26 cellular contexts compared by ENCODE assay signal in the genomic region with DNA sequence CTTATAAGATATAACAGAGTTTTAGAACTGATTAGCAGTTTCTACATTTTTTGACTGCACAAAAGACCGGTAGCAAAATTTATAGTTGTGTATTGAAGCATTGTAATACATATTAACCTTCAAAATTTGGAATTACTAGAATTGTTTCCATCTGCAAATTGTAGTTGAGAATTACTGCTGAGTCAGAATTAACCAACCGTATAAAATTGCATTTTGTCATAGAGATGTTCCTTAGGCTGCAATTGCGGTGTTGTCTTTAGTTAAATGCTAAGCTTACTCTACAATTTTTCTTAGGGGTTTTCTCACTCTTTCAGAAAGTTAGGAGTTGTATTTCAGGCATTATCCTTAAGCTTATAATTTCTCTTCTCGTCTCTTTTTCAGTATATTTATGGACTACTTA.
"Had no signal": no experiment of that assay in that cellular context is flagged by ENCODE, and none has a peak within 500 bp of the region (broad histone marks: within the 10 kb centered on the region; RNA-seq: fewer than 3 reads in every experiment).

No MANE protein-coding gene starts in this region.

- H3K36me3 ChIP-seq: vagina had no signal

- H3K27ac Mint-ChIP-seq: activated B cell treated with CpG ODN at 0.5 μM for 24 hours; activated CD4-positive, alpha-beta T cell treated with anti-CD3 and anti-CD28 coated beads for 36 hours; activated CD8-positive, alpha-beta memory T cell treated with anti-CD3 and anti-CD28 coated beads, Interleukin-2, amount 10 ng/mL, durations not matched to agents 7 days and 5 days; activated CD8-positive, alpha-beta T cell treated with anti-CD3 and anti-CD28 coated beads, Interleukin-2, amount 10 ng/mL, durations not matched to agents 7 days and 5 days; activated naive CD4-positive, alpha-beta T cell treated with anti-CD3 and anti-CD28 coated beads, Interleukin-2, amount 50 U/mL, for 24 hours; activated naive CD8-positive, alpha-beta T cell treated with anti-CD3 and anti-CD28 coated beads, Interleukin-2, amount 50 U/mL, for 24 hours; activated T-helper 2 cell treated with anti-CD3 and anti-CD28 coated beads, Interferon-gamma antibody, Interleukin-2, Interleukin-4, amounts not matched to agents 10 μg/mL and 5 μg/mL and 100 μg/mL, durations not matched to agents 14 hours and 24 hours and 36 hours; nephron; stimulated activated effector memory CD8-positive, alpha-beta T cell treated with anti-CD3 and anti-CD28 coated beads, Interleukin-12 subunit alpha, Interleukin-12 subunit beta, amount 100 ng/mL, for 72 hours; stimulated activated naive CD8-positive, alpha-beta T cell treated with anti-CD3 and anti-CD28 coated beads, Interleukin-15, Interleukin-2, amounts not matched to agents 100 ng/mL and 50 ng/mL, for 24 hours; type B pancreatic cell had no signal

- H3K36me3 Mint-ChIP-seq: activated CD8-positive, alpha-beta memory T cell treated with anti-CD3 and anti-CD28 coated beads, Interleukin-2, amount 10 ng/mL, durations not matched to agents 7 days and 5 days; activated naive CD4-positive, alpha-beta T cell treated with anti-CD3 and anti-CD28 coated beads, Interleukin-2, amount 50 U/mL, for 24 hours had no signal

- H3K4me3 Mint-ChIP-seq: activated B cell treated with CpG ODN at 0.5 μM for 24 hours; activated CD4-positive, alpha-beta T cell treated with anti-CD3 and anti-CD28 coated beads for 36 hours; activated CD8-positive, alpha-beta memory T cell treated with anti-CD3 and anti-CD28 coated beads, Interleukin-2, amount 10 ng/mL, durations not matched to agents 7 days and 5 days; activated CD8-positive, alpha-beta T cell treated with anti-CD3 and anti-CD28 coated beads, Interleukin-2, amount 10 ng/mL, durations not matched to agents 7 days and 5 days; activated naive CD4-positive, alpha-beta T cell treated with anti-CD3 and anti-CD28 coated beads, Interleukin-2, amount 50 U/mL, for 24 hours; activated naive CD8-positive, alpha-beta T cell treated with anti-CD3 and anti-CD28 coated beads, Interleukin-2, amount 50 U/mL, for 24 hours; central memory CD8-positive, alpha-beta T cell; nephron; stimulated activated effector memory CD8-positive, alpha-beta T cell treated with anti-CD3 and anti-CD28 coated beads, Interleukin-12 subunit alpha, Interleukin-12 subunit beta, amount 100 ng/mL, for 72 hours; stimulated activated naive CD8-positive, alpha-beta T cell treated with anti-CD3 and anti-CD28 coated beads, Interleukin-15, Interleukin-2, amounts not matched to agents 100 ng/mL and 50 ng/mL, for 24 hours; type B pancreatic cell had no signal

- H3K9me3 Mint-ChIP-seq: activated B cell treated with CpG ODN at 0.5 μM for 24 hours; activated naive CD4-positive, alpha-beta T cell treated with anti-CD3 and anti-CD28 coated beads, Interleukin-2, amount 50 U/mL, for 24 hours; activated naive CD8-positive, alpha-beta T cell treated with anti-CD3 and anti-CD28 coated beads, Interleukin-2, amount 50 U/mL, for 24 hours; activated T-helper 2 cell treated with anti-CD3 and anti-CD28 coated beads, Interferon-gamma antibody, Interleukin-2, Interleukin-4, amounts not matched to agents 10 μg/mL and 5 μg/mL and 100 μg/mL, durations not matched to agents 14 hours and 24 hours and 36 hours; central memory CD8-positive, alpha-beta T cell; nephron; stimulated activated effector memory CD8-positive, alpha-beta T cell treated with anti-CD3 and anti-CD28 coated beads, Interleukin-12 subunit alpha, Interleukin-12 subunit beta, amount 100 ng/mL, for 72 hours; stimulated activated naive CD8-positive, alpha-beta T cell treated with anti-CD3 and anti-CD28 coated beads, Interleukin-15, Interleukin-2, amounts not matched to agents 100 ng/mL and 50 ng/mL, for 24 hours; type B pancreatic cell had no signal

- H3K4me1 ChIP-seq: foreskin keratinocyte, vagina had no signal

- DNase-seq: activated B cell treated with CpG ODN at 0.5 μM for 24 hours; activated CD4-positive, alpha-beta T cell treated with anti-CD3 and anti-CD28 coated beads for 36 hours; activated CD8-positive, alpha-beta memory T cell treated with anti-CD3 and anti-CD28 coated beads, Interleukin-2, amount 10 ng/mL, durations not matched to agents 7 days and 5 days; activated CD8-positive, alpha-beta T cell treated with anti-CD3 and anti-CD28 coated beads, Interleukin-2, amount 10 ng/mL, durations not matched to agents 7 days and 5 days; activated naive CD8-positive, alpha-beta T cell treated with anti-CD3 and anti-CD28 coated beads, Interleukin-2, amount 50 U/mL, for 24 hours; activated T-cell treated with anti-CD3 and anti-CD28 coated beads, Interleukin-2, amount 50 U/mL, for 48 hours; dermis blood vessel endothelial cell; effector CD8-positive, alpha-beta T cell; foreskin keratinocyte; islet precursor cell; left colon; mammary epithelial cell; posterior cingulate gyrus; small intestine; stimulated activated CD4-positive, alpha-beta T cell treated with anti-CD3 and anti-CD28 coated beads, Interleukin-4, amount 100 ng/mL, for 24 hours; substantia nigra had no signal

- H3K27me3 Mint-ChIP-seq: activated B cell treated with CpG ODN at 0.5 μM for 24 hours; activated CD4-positive, alpha-beta T cell treated with anti-CD3 and anti-CD28 coated beads for 36 hours; activated CD8-positive, alpha-beta memory T cell treated with anti-CD3 and anti-CD28 coated beads, Interleukin-2, amount 10 ng/mL, durations not matched to agents 7 days and 5 days; activated naive CD4-positive, alpha-beta T cell treated with anti-CD3 and anti-CD28 coated beads, Interleukin-2, amount 50 U/mL, for 24 hours; activated naive CD8-positive, alpha-beta T cell treated with anti-CD3 and anti-CD28 coated beads, Interleukin-2, amount 50 U/mL, for 24 hours; central memory CD8-positive, alpha-beta T cell; stimulated activated naive CD8-positive, alpha-beta T cell treated with anti-CD3 and anti-CD28 coated beads, Interleukin-15, Interleukin-2, amounts not matched to agents 100 ng/mL and 50 ng/mL, for 24 hours; type B pancreatic cell had no signal

- H3K27me3 ChIP-seq: foreskin keratinocyte, vagina had no signal

- H3K4me1 Mint-ChIP-seq: activated B cell treated with CpG ODN at 0.5 μM for 24 hours; activated CD4-positive, alpha-beta T cell treated with anti-CD3 and anti-CD28 coated beads for 36 hours; activated CD8-positive, alpha-beta memory T cell treated with anti-CD3 and anti-CD28 coated beads, Interleukin-2, amount 10 ng/mL, durations not matched to agents 7 days and 5 days; activated naive CD4-positive, alpha-beta T cell treated with anti-CD3 and anti-CD28 coated beads, Interleukin-2, amount 50 U/mL, for 24 hours; activated naive CD8-positive, alpha-beta T cell treated with anti-CD3 and anti-CD28 coated beads, Interleukin-2, amount 50 U/mL, for 24 hours; central memory CD8-positive, alpha-beta T cell; nephron; stimulated activated effector memory CD8-positive, alpha-beta T cell treated with anti-CD3 and anti-CD28 coated beads, Interleukin-12 subunit alpha, Interleukin-12 subunit beta, amount 100 ng/mL, for 72 hours had no signal

- H3K9me3 ChIP-seq: vagina had no signal

- H3K27ac ChIP-seq: epithelial cell of prostate, foreskin keratinocyte, vagina had no signal

- ATAC-seq: activated CD4-positive, alpha-beta T cell treated with anti-CD3 and anti-CD28 coated beads for 36 hours; activated CD8-positive, alpha-beta memory T cell treated with anti-CD3 and anti-CD28 coated beads, Interleukin-2, amount 10 ng/mL, durations not matched to agents 7 days and 5 days; activated CD8-positive, alpha-beta T cell treated with anti-CD3 and anti-CD28 coated beads, Interleukin-2, amount 10 ng/mL, durations not matched to agents 7 days and 5 days; activated naive CD8-positive, alpha-beta T cell treated with anti-CD3 and anti-CD28 coated beads, Interleukin-2, amount 50 U/mL, for 24 hours; foreskin keratinocyte; left colon; sciatic nerve; stimulated activated effector memory CD8-positive, alpha-beta T cell treated with anti-CD3 and anti-CD28 coated beads, Interleukin-12 subunit alpha, Interleukin-12 subunit beta, amount 100 ng/mL, for 72 hours had no signal

- H3K4me3 ChIP-seq: vagina had no signal
